29 cellular contexts compared by ENCODE assay signal in genomic region chr12:49501895-49502294, GRCh38. TPM values are rescaled to one million over a fixed set of nuclear protein-coding genes. Genes with fewer than 3 reads are reported as not detected.
A peak's percentile ranks its signal among the peaks of the same experiment; 100 is the strongest.
DNase-seq lines count a peak whose midpoint lies in the region; ATAC-seq, FAIRE-seq and TF ChIP-seq lines count a peak whose summit lies in the region.
"Had no signal": no experiment of that assay in that cellular context is flagged by ENCODE, and none has a peak within 500 bp of the region (broad histone marks: within the 10 kb centered on the region; RNA-seq: fewer than 3 reads in every experiment).

No MANE protein-coding gene starts in this region.

- no peaks in the 10 kb centered on the region for H3K79me2 ChIP-seq in osteoblast (ENCODE audit: insufficient read depth, low read length)
- H3K79me2 ChIP-seq: hepatocyte had no signal

- H3K4me1 ChIP-seq in osteoblast (ENCODE audit: insufficient read depth, low read length), result peaks cover 20% of the 10 kb centered on the region
- H3K4me1 ChIP-seq: BE2C, esophagus muscularis mucosa, uterus had no signal

- no peak for ATAC-seq in activated T-cell treated with anti-CD3 and anti-CD28 coated beads, Interleukin-2, amount 50 U/mL, for 72 hours (replicated peaks in 1 of 2)
- ATAC-seq: effector memory CD8-positive, alpha-beta T cell had no signal

- intact Hi-C loops in activated T-helper 2 cell treated with anti-CD3 and anti-CD28 coated beads, Interferon-gamma antibody, Interleukin-2, Interleukin-4, amounts not matched to agents 10 μg/mL and 5 μg/mL and 100 μg/mL, durations not matched to agents 14 hours and 24 hours and 36 hours (cut with micrococcal nuclease), result no loop called here

- H3K27ac ChIP-seq in osteoblast (ENCODE audit: low read depth, low read length), result no peak overlapping the region
- H3K27ac ChIP-seq: coronary artery, esophagus muscularis mucosa, hepatocyte, uterus had no signal

- H3K4me1 Mint-ChIP-seq in activated T-cell treated with anti-CD3 and anti-CD28 coated beads, Interleukin-2, amount 50 U/mL, for 24 hours (ENCODE audit: low read depth), result peaks cover 11% of the 10 kb centered on the region
- no peaks in the 10 kb centered on the region for H3K4me1 Mint-ChIP-seq in activated T-cell treated with anti-CD3 and anti-CD28 coated beads, Interleukin-2, amount 50 U/mL, for 72 hours (ENCODE audit: low read depth)
- H3K4me1 Mint-ChIP-seq in HFFc6 (ENCODE audit: low read depth), result peaks cover 47% of the 10 kb centered on the region
- H3K4me1 Mint-ChIP-seq in activated T-helper 2 cell treated with anti-CD3 and anti-CD28 coated beads, Interferon-gamma antibody, Interleukin-2, Interleukin-4, amounts not matched to agents 10 μg/mL and 5 μg/mL and 100 μg/mL, durations not matched to agents 14 hours and 24 hours and 36 hours (ENCODE audit: low read depth), result peaks cover 5% of the 10 kb centered on the region
- H3K4me1 Mint-ChIP-seq: memory B cell had no signal

- H3K4me3 ChIP-seq in osteoblast (ENCODE audit: insufficient read depth, low read length), result no peak overlapping the region
- H3K4me3 ChIP-seq: coronary artery, esophagus muscularis mucosa, hepatocyte, uterus had no signal

- no peak for TF ChIP-seq CTCF in HFFc6 (IDR thresholded peaks at IDR 0.05)
- no peak for TF ChIP-seq CTCF in osteoblast (IDR thresholded peaks at IDR 0.05; ENCODE audit: extremely low read depth, low read depth, low read length)

- peak overlapping the region; percentile 22 for H3K27ac Mint-ChIP-seq in activated T-cell treated with anti-CD3 and anti-CD28 coated beads, Interleukin-2, amount 50 U/mL, for 24 hours
- H3K27ac Mint-ChIP-seq in activated T-cell treated with anti-CD3 and anti-CD28 coated beads, Interleukin-2, amount 50 U/mL, for 72 hours, result no peak overlapping the region
- peak overlapping the region; percentile 72 for H3K27ac Mint-ChIP-seq in HFFc6
- peak overlapping the region; percentile 12 for H3K27ac Mint-ChIP-seq in activated T-helper 2 cell treated with anti-CD3 and anti-CD28 coated beads, Interferon-gamma antibody, Interleukin-2, Interleukin-4, amounts not matched to agents 10 μg/mL and 5 μg/mL and 100 μg/mL, durations not matched to agents 14 hours and 24 hours and 36 hours
- H3K27ac Mint-ChIP-seq: effector memory CD8-positive, alpha-beta T cell; memory B cell had no signal

- H3K36me3 Mint-ChIP-seq in activated T-cell treated with anti-CD3 and anti-CD28 coated beads, Interleukin-2, amount 50 U/mL, for 24 hours (ENCODE audit: low read depth), result peaks cover 25% of the 10 kb centered on the region
- H3K36me3 Mint-ChIP-seq in activated T-cell treated with anti-CD3 and anti-CD28 coated beads, Interleukin-2, amount 50 U/mL, for 72 hours (ENCODE audit: insufficient read depth in 2 of 2), result peaks cover 0 to 1% of the 10 kb centered on the region in 2 donors
- peaks cover 47% of the 10 kb centered on the region for H3K36me3 Mint-ChIP-seq in HFFc6 (ENCODE audit: low read depth)
- peaks cover 7% of the 10 kb centered on the region for H3K36me3 Mint-ChIP-seq in activated T-helper 2 cell treated with anti-CD3 and anti-CD28 coated beads, Interferon-gamma antibody, Interleukin-2, Interleukin-4, amounts not matched to agents 10 μg/mL and 5 μg/mL and 100 μg/mL, durations not matched to agents 14 hours and 24 hours and 36 hours (ENCODE audit: low read depth)

- H3K27me3 Mint-ChIP-seq in activated T-cell treated with anti-CD3 and anti-CD28 coated beads, Interleukin-2, amount 50 U/mL, for 24 hours, result no peaks in the 10 kb centered on the region
- H3K27me3 Mint-ChIP-seq in activated T-cell treated with anti-CD3 and anti-CD28 coated beads, Interleukin-2, amount 50 U/mL, for 72 hours (ENCODE audit: low read depth), result no peaks in the 10 kb centered on the region
- no peaks in the 10 kb centered on the region; the same call in 1 of the 2 replicates for H3K27me3 Mint-ChIP-seq in HFFc6 (ENCODE audit: insufficient read depth)
- no peaks in the 10 kb centered on the region for H3K27me3 Mint-ChIP-seq in activated T-helper 2 cell treated with anti-CD3 and anti-CD28 coated beads, Interferon-gamma antibody, Interleukin-2, Interleukin-4, amounts not matched to agents 10 μg/mL and 5 μg/mL and 100 μg/mL, durations not matched to agents 14 hours and 24 hours and 36 hours (ENCODE audit: low read depth)
- H3K27me3 Mint-ChIP-seq: effector memory CD8-positive, alpha-beta T cell; memory B cell had no signal

- no peaks in the 10 kb centered on the region for H3K9me3 ChIP-seq in osteoblast (ENCODE audit: low read depth, low read length)
- H3K9me3 ChIP-seq: BE2C, esophagus muscularis mucosa, uterus had no signal

- H3K9me3 Mint-ChIP-seq in activated T-cell treated with anti-CD3 and anti-CD28 coated beads, Interleukin-2, amount 50 U/mL, for 24 hours, result no peaks in the 10 kb centered on the region
- H3K9me3 Mint-ChIP-seq in activated T-cell treated with anti-CD3 and anti-CD28 coated beads, Interleukin-2, amount 50 U/mL, for 72 hours, result no peaks in the 10 kb centered on the region
- H3K9me3 Mint-ChIP-seq in HFFc6, result no peaks in the 10 kb centered on the region
- H3K9me3 Mint-ChIP-seq in activated T-helper 2 cell treated with anti-CD3 and anti-CD28 coated beads, Interferon-gamma antibody, Interleukin-2, Interleukin-4, amounts not matched to agents 10 μg/mL and 5 μg/mL and 100 μg/mL, durations not matched to agents 14 hours and 24 hours and 36 hours, result no peaks in the 10 kb centered on the region
- H3K9me3 Mint-ChIP-seq: effector memory CD8-positive, alpha-beta T cell; memory B cell had no signal

- no peaks in the 10 kb centered on the region for H4K20me1 ChIP-seq in osteoblast (ENCODE audit: insufficient read depth, low read length)

- peaks cover 13% of the 10 kb centered on the region for H3K36me3 ChIP-seq in osteoblast (ENCODE audit: insufficient read depth, low read length)
- H3K36me3 ChIP-seq: uterus had no signal

- H2AFZ ChIP-seq in osteoblast (ENCODE audit: low read length), result no peak overlapping the region
- H2AFZ ChIP-seq: hepatocyte had no signal

- FAIRE-seq in urothelium cell line (lab: Jason Lieb, UNC), result no peak
- FAIRE-seq: A204.1, frontal cortex, RCC 7860 had no signal

- no peak overlapping the region for H3K4me2 ChIP-seq in osteoblast (ENCODE audit: insufficient read depth, low read length)
- H3K4me2 ChIP-seq: hepatocyte had no signal

- DNase-seq in activated T-cell treated with anti-CD3 and anti-CD28 coated beads, Interleukin-2, amount 50 U/mL, for 24 hours, result no peak
- DNase-seq in activated T-cell treated with anti-CD3 and anti-CD28 coated beads, Interleukin-2, amount 50 U/mL, for 72 hours, result no peak
- DNase-seq in HFFc6 (no peak), osteoblast (ENCODE audit: insufficient read length, low spot score, missing footprints) (peak; percentile 42), urothelium cell line (ENCODE audit: low spot score) (no peak), D341Med (ENCODE audit: low spot score) (no peak), activated gamma-delta T cell treated with Interleukin-2 at 50 U/mL for 16 hours (no peak)
- no peak for DNase-seq in activated T-helper 2 cell treated with anti-CD3 and anti-CD28 coated beads, Interferon-gamma antibody, Interleukin-2, Interleukin-4, amounts not matched to agents 10 μg/mL and 5 μg/mL and 100 μg/mL, durations not matched to agents 14 hours and 24 hours and 36 hours (ENCODE audit: low spot score)
- DNase-seq: BE2C; Calu3; effector memory CD8-positive, alpha-beta T cell; GOT3; Kasumi-1; NCI-H1694; NCI-H2171; NCI-H524; NK-92 treated with Interleukin-12 subunit alpha and Interleukin-12 subunit beta, amount 100 ng/mL, for 24 hours; nucleus accumbens; stimulated activated CD4-positive, alpha-beta T cell treated with anti-CD3 and anti-CD28 coated beads, Interleukin-1b, Interleukin-23, amount 100 ng/mL, for 48 hours; T-helper 2 cell; uterus had no signal

- no peaks in the 10 kb centered on the region for H3K27me3 ChIP-seq in osteoblast (ENCODE audit: insufficient read depth, low read length)
- H3K27me3 ChIP-seq: BE2C, esophagus muscularis mucosa, hepatocyte, uterus had no signal

- no peak overlapping the region for H3K4me3 Mint-ChIP-seq in activated T-cell treated with anti-CD3 and anti-CD28 coated beads, Interleukin-2, amount 50 U/mL, for 24 hours
- H3K4me3 Mint-ChIP-seq in activated T-cell treated with anti-CD3 and anti-CD28 coated beads, Interleukin-2, amount 50 U/mL, for 72 hours, result no peak overlapping the region
- H3K4me3 Mint-ChIP-seq in HFFc6, result no peak overlapping the region
- H3K4me3 Mint-ChIP-seq in activated T-helper 2 cell treated with anti-CD3 and anti-CD28 coated beads, Interferon-gamma antibody, Interleukin-2, Interleukin-4, amounts not matched to agents 10 μg/mL and 5 μg/mL and 100 μg/mL, durations not matched to agents 14 hours and 24 hours and 36 hours (ENCODE audit: low read depth), result no peak overlapping the region
- H3K4me3 Mint-ChIP-seq: effector memory CD8-positive, alpha-beta T cell; memory B cell had no signal

RNA-seq across cellular contexts. Expression of gene KCNH3, which starts 36.9 kb away (rescaled TPM):
- total RNA-seq in activated T-cell treated with anti-CD3 and anti-CD28 coated beads, Interleukin-2, amount 50 U/mL, for 72 hours, result 1 to 10 TPM; 1.5 to 1.7 TPM
- total RNA-seq in HFFc6 (2021; fragmentation: NEBNext Ultra II Directional; extraction: Animal tissue kit (Norgen Biotek cat#: 25700)), result under 1 TPM in 2 of 6 experiments, not detected in 4; 0.05 to 0.10 TPM
- total RNA-seq in activated T-helper 2 cell treated with anti-CD3 and anti-CD28 coated beads, Interferon-gamma antibody, Interleukin-2, Interleukin-4, amounts not matched to agents 10 μg/mL and 5 μg/mL and 100 μg/mL, durations not matched to agents 14 hours and 24 hours and 36 hours, result 2.1 and 2.9 TPM in 2 replicates
- total RNA-seq in osteoblast, result not detected in 2 replicates
- total RNA-seq: subcutaneous adipose tissue had no signal
